In genomic region chr3:20185364-20185732, GRCh38 we compare ENCODE assay signal across 8 cellular contexts. TPM values are rescaled to one million over a fixed set of nuclear protein-coding genes. Genes with fewer than 3 reads are reported as not detected.
DNase-seq lines count a peak whose midpoint lies in the region; ATAC-seq, FAIRE-seq and TF ChIP-seq lines count a peak whose summit lies in the region.

No MANE protein-coding gene starts in this region.

- H3K36me3 ChIP-seq in naive thymus-derived CD4-positive, alpha-beta T cell (ENCODE audit: control insufficient read depth in 2 of 3, insufficient read depth in 3 of 3, low read length in 3 of 3) = no peaks in the 10 kb centered on the region

- no peak overlapping the region for H3K27ac Mint-ChIP-seq in activated CD4-positive, alpha-beta T cell treated with anti-CD3 and anti-CD28 coated beads, Interleukin-2, amount 10 ng/mL, durations not matched to agents 7 days and 5 days
- H3K27ac Mint-ChIP-seq in naive thymus-derived CD4-positive, alpha-beta T cell = no peak overlapping the region

- DNase-seq in activated CD4-positive, alpha-beta T cell treated with anti-CD3 and anti-CD28 coated beads, Interleukin-2, amount 10 ng/mL, durations not matched to agents 7 days and 5 days = peak; percentile 46
- no peak for DNase-seq in activated CD4-positive, alpha-beta T cell treated with anti-CD3 and anti-CD28 coated beads for 4 hours
- DNase-seq in H54 (ENCODE audit: insufficient read length, low spot score) (no peak), NCI-H748 treated with DMSO at 0.1 percent for 48 hours (lab: John Stamatoyannopoulos, UW) (peak; percentile 21), dorsolateral prefrontal cortex (no peak), amniotic stem cell (lab: John Stamatoyannopoulos, UW) (no peak), GM10266 (ENCODE audit: extremely low spot score) (no peak)
- DNase-seq in naive thymus-derived CD4-positive, alpha-beta T cell = peak in 6 of 9 donors; percentile 2 to 30 (median 8)

- peak overlapping the region in 2 of 59 donors; percentile 86 to 96 for H3K27ac ChIP-seq in dorsolateral prefrontal cortex
- peak overlapping the region; percentile 93 for H3K27ac ChIP-seq in naive thymus-derived CD4-positive, alpha-beta T cell (ENCODE audit: low read depth, low read length)

- H3K27me3 ChIP-seq in dorsolateral prefrontal cortex = no peaks in the 10 kb centered on the region
- no peaks in the 10 kb centered on the region for H3K27me3 ChIP-seq in naive thymus-derived CD4-positive, alpha-beta T cell (ENCODE audit: control insufficient read depth in 2 of 2, insufficient read depth in 2 of 2, low read length in 2 of 2)

- ATAC-seq in naive thymus-derived CD4-positive, alpha-beta T cell = no peak

- no peak for TF ChIP-seq POLR2A in H54 (IDR thresholded peaks at IDR 0.05; ENCODE audit: low read depth, low read length)

- TF ChIP-seq CTCF in dorsolateral prefrontal cortex (IDR thresholded peaks at IDR 0.05 in 54 of 56, conservative IDR thresholded peaks at IDR 0.05 in 2 of 56; ENCODE audit: low read depth in 1 of 56, partially characterized antibody in 56 of 56) = no peak
- no peak for TF ChIP-seq CTCF in GM10266 (IDR thresholded peaks at IDR 0.05; ENCODE audit: control insufficient read depth, insufficient read depth, low read depth, missing control alignments)

- intact Hi-C loops in dorsolateral prefrontal cortex (cut with DNase I) = loop anchor here (5.0 kb wide), 3 partner anchors 43 to 298 kb away; partner anchors contain the start of gene RAB5A (in 1 of the 2)
- intact Hi-C loops in naive thymus-derived CD4-positive, alpha-beta T cell (cut with micrococcal nuclease) = loop anchor here (1.0 to 10.0 kb wide), 4 partner anchors 8 to 1081 kb away; no protein-coding TSS in a partner anchor

- POLR2A ChIA-PET in activated CD4-positive, alpha-beta T cell treated with anti-CD3 and anti-CD28 coated beads, Interleukin-2, amount 10 ng/mL, durations not matched to agents 7 days and 5 days (lab: Charles Lee) = no interaction called here
- POLR2A ChIA-PET in naive thymus-derived CD4-positive, alpha-beta T cell (lab: Charles Lee) = interaction anchor here (0.7 to 2.8 kb wide), 5 partner anchors 11 to 237 kb away, joined by 3 to 13 read pairs (median 5); no protein-coding TSS in a partner anchor

- peaks cover 19% of the 10 kb centered on the region for H3K4me1 Mint-ChIP-seq in activated CD4-positive, alpha-beta T cell treated with anti-CD3 and anti-CD28 coated beads, Interleukin-2, amount 10 ng/mL, durations not matched to agents 7 days and 5 days
- peaks cover 0 to 25% (median 2%) of the 10 kb centered on the region in 7 donors for H3K4me1 Mint-ChIP-seq in naive thymus-derived CD4-positive, alpha-beta T cell

- H3K4me3 Mint-ChIP-seq in activated CD4-positive, alpha-beta T cell treated with anti-CD3 and anti-CD28 coated beads, Interleukin-2, amount 10 ng/mL, durations not matched to agents 7 days and 5 days = no peak overlapping the region
- no peak overlapping the region for H3K4me3 Mint-ChIP-seq in naive thymus-derived CD4-positive, alpha-beta T cell

- no peaks in the 10 kb centered on the region for H3K9me3 ChIP-seq in naive thymus-derived CD4-positive, alpha-beta T cell (ENCODE audit: control insufficient read depth in 2 of 3, low read length in 3 of 3)

- FAIRE-seq in H54 (lab: Jason Lieb, UNC) = peak; percentile 83

- H3K36me3 Mint-ChIP-seq in activated CD4-positive, alpha-beta T cell treated with anti-CD3 and anti-CD28 coated beads, Interleukin-2, amount 10 ng/mL, durations not matched to agents 7 days and 5 days (ENCODE audit: low read depth) = peaks cover 19% of the 10 kb centered on the region
- peaks cover 0 to 16% (median 0%) of the 10 kb centered on the region in 5 donors for H3K36me3 Mint-ChIP-seq in naive thymus-derived CD4-positive, alpha-beta T cell

- no peaks in the 10 kb centered on the region for H3K27me3 Mint-ChIP-seq in activated CD4-positive, alpha-beta T cell treated with anti-CD3 and anti-CD28 coated beads, Interleukin-2, amount 10 ng/mL, durations not matched to agents 7 days and 5 days
- H3K27me3 Mint-ChIP-seq in naive thymus-derived CD4-positive, alpha-beta T cell = no peaks in the 10 kb centered on the region

- H3K4me3 ChIP-seq in dorsolateral prefrontal cortex = peak overlapping the region in 58 of 59 donors; percentile 55 to 98 (median 76)
- H3K4me3 ChIP-seq in naive thymus-derived CD4-positive, alpha-beta T cell (ENCODE audit: low read length) = peak overlapping the region; percentile 68

- H3K4me1 ChIP-seq in naive thymus-derived CD4-positive, alpha-beta T cell (ENCODE audit: control insufficient read depth in 2 of 2, insufficient read depth in 2 of 2, low read length in 2 of 2) = peaks cover 16 to 17% of the 10 kb centered on the region in 2 donors

- H3K9me3 Mint-ChIP-seq in activated CD4-positive, alpha-beta T cell treated with anti-CD3 and anti-CD28 coated beads, Interleukin-2, amount 10 ng/mL, durations not matched to agents 7 days and 5 days = no peaks in the 10 kb centered on the region
- H3K9me3 Mint-ChIP-seq in naive thymus-derived CD4-positive, alpha-beta T cell = no peaks in the 10 kb centered on the region

- CTCF ChIA-PET in activated CD4-positive, alpha-beta T cell treated with anti-CD3 and anti-CD28 coated beads, Interleukin-2, amount 10 ng/mL, durations not matched to agents 7 days and 5 days (lab: Charles Lee) = interaction anchor here (0.6 to 3.4 kb wide), 5 partner anchors 10 to 298 kb away, joined by 3 to 16 read pairs (median 4); partner anchors contain the start of gene KAT2B
- CTCF ChIA-PET in naive thymus-derived CD4-positive, alpha-beta T cell (lab: Charles Lee) = interaction anchor here (1.8 kb wide), 1 partner anchor 299 kb away, joined by 4 read pairs; no protein-coding TSS in a partner anchor

RNA-seq across cellular contexts. Expression of gene SGO1, which starts 0.7 kb away (rescaled TPM):
- 10 to 100 TPM; 35.6 to 42.4 TPM for total RNA-seq in activated CD4-positive, alpha-beta T cell treated with anti-CD3 and anti-CD28 coated beads, Interleukin-2, amount 10 ng/mL, durations not matched to agents 7 days and 5 days
- total RNA-seq in dorsolateral prefrontal cortex = under 1 TPM in 15 of 120 experiments, not detected in 105; 0.19 to 0.95 (median 0.43) TPM
- 10 to 100 TPM in 1 of 5 experiments, 1 to 10 TPM in 1, under 1 TPM in 3; 0.44 to 25.0 (median 0.89) TPM for total RNA-seq in naive thymus-derived CD4-positive, alpha-beta T cell
- under 1 TPM; 0.51 to 0.54 TPM for polyA plus RNA-seq in naive thymus-derived CD4-positive, alpha-beta T cell

Comparison
In these comparisons a context has a peak if more than half of its experiments do, and no peak if none do; other contexts are left out.
1. DNase-seq: peak in activated CD4-positive, alpha-beta T cell treated with anti-CD3 and anti-CD28 coated beads, Interleukin-2, amount 10 ng/mL, durations not matched to agents 7 days and 5 days (single experiment), NCI-H748 treated with DMSO at 0.1 percent for 48 hours (single experiment) and naive thymus-derived CD4-positive, alpha-beta T cell (6 of 9); none in activated CD4-positive, alpha-beta T cell treated with anti-CD3 and anti-CD28 coated beads for 4 hours (0 of 2), H54 (single experiment), dorsolateral prefrontal cortex (0 of 10), amniotic stem cell (single experiment) and GM10266 (single experiment).